In genomic region chr15:88255496-88256171, GRCh38 we compare ENCODE assay signal across 8 cellular contexts. TPM values are rescaled to one million over a fixed set of nuclear protein-coding genes. Genes with fewer than 3 reads are reported as not detected.
A peak's percentile ranks its signal among the peaks of the same experiment; 100 is the strongest.
DNase-seq lines count a peak whose midpoint lies in the region; FAIRE-seq and TF ChIP-seq lines count a peak whose summit lies in the region.

No MANE protein-coding gene starts in this region.

- H3K27ac ChIP-seq in ovary, result no peak overlapping the region

- FAIRE-seq in frontal cortex (lab: Jason Lieb, UNC), result no peak

- WGBS in ovary, 3 donors, result 0 to 1% (median 0%) methylated on average over 25 to 54 of the region's 54 CpGs

- no peak for TF ChIP-seq CTCF in ovary (IDR thresholded peaks at IDR 0.05)

- no peaks in the 10 kb centered on the region for H3K27me3 ChIP-seq in ovary

- in situ Hi-C loops in KBM-7 (cut with MboI; ENCODE audit: low pct_unique_long_range_greater_than_20kb, low sequenced_read_pairs), result no loop called here

- H3K36me3 ChIP-seq in ovary, result no peaks in the 10 kb centered on the region

- H3K4me3 ChIP-seq in ovary, result peak overlapping the region; percentile 18

- DNase-seq in ELF-1 (ENCODE audit: low read depth, low spot score) (peak; percentile 49), SK-N-DZ (ENCODE audit: low spot score) (peak; percentile 53), frontal cortex (ENCODE audit: low spot score in 2 of 2) (peak; percentile 56 to 59), ovary (peak in 4 of 5 donors; percentile 8 to 59 (median 40)), NCI-H226 (no peak), KBM-7 (no peak)
- DNase-seq in NK-92 treated with Interleukin-12 subunit alpha and Interleukin-12 subunit beta, amount 100 ng/mL, for 24 hours (lab: John Stamatoyannopoulos, UW), result no peak
- DNase-seq in stimulated activated naive CD4-positive, alpha-beta T cell treated with Interleukin-2 at 50 U/mL for 16 hours (lab: John Stamatoyannopoulos, UW), result no peak

- H3K9me3 ChIP-seq in ovary, result no peaks in the 10 kb centered on the region

- intact Hi-C loops in ovary (cut with DNase I), result no loop called here

- H3K4me1 ChIP-seq in ovary (ENCODE audit: insufficient read depth), result peaks cover 2% of the 10 kb centered on the region

- no peak for TF ChIP-seq POLR2A in ovary (IDR thresholded peaks at IDR 0.05)

- TF ChIP-seq EP300 in ovary (IDR thresholded peaks at IDR 0.05), result no peak

RNA-seq across cellular contexts. Expression of gene NTRK3, which starts 0.9 kb away (rescaled TPM):
- polyA plus RNA-seq in SK-N-DZ (2014; cell fraction: cytosol; rRNA removed), result 19.0 and 26.8 TPM in 2 replicates
- polyA plus RNA-seq in SK-N-DZ (2014; cell fraction: nucleus; rRNA removed), result 36.8 and 60.2 TPM in 2 replicates
- total RNA-seq in frontal cortex (34.6 TPM), ovary (1 to 10 TPM in 5 of 7 donors, under 1 TPM in 2; 0.77 to 4.7 (median 2.7) TPM)
- polyA plus RNA-seq in ovary, result 10 to 100 TPM in 1 of 2 donors, 1 to 10 TPM in 1; 2.6 to 14.6 TPM

Comparison
In these comparisons a context has a peak if more than half of its experiments do, and no peak if none do; other contexts are left out.
1. DNase-seq: peak in ELF-1 (single experiment), SK-N-DZ (single experiment), frontal cortex (2 of 2) and ovary (4 of 5); none in NCI-H226 (single experiment), NK-92 treated with Interleukin-12 subunit alpha and Interleukin-12 subunit beta, amount 100 ng/mL, for 24 hours (single experiment), KBM-7 (single experiment) and stimulated activated naive CD4-positive, alpha-beta T cell treated with Interleukin-2 at 50 U/mL for 16 hours (single experiment).